ENCODE assay signal across 14 cellular contexts in genomic region chr1:39737546-39738169, GRCh38. TPM values are rescaled to one million over a fixed set of nuclear protein-coding genes. Genes with fewer than 3 reads are reported as not detected.
DNase-seq lines count a peak whose midpoint lies in the region; ATAC-seq and TF ChIP-seq lines count a peak whose summit lies in the region.
"Had no signal": no experiment of that assay in that cellular context is flagged by ENCODE, and none has a peak within 500 bp of the region (broad histone marks: within the 10 kb centered on the region; RNA-seq: fewer than 3 reads in every experiment).

No MANE protein-coding gene starts in this region.

- no peak overlapping the region for H3K4me3 Mint-ChIP-seq in activated CD4-positive, alpha-beta memory T cell treated with anti-CD3 and anti-CD28 coated beads, Interleukin-2, amount 10 ng/mL, durations not matched to agents 7 days and 5 days
- no peak overlapping the region for H3K4me3 Mint-ChIP-seq in activated CD4-positive, alpha-beta memory T cell treated with anti-CD3 and anti-CD28 coated beads for 36 hours
- H3K4me3 Mint-ChIP-seq in stimulated activated naive CD8-positive, alpha-beta T cell treated with anti-CD3 and anti-CD28 coated beads, Interleukin-15, amount 100 ng/mL, for 72 hours, result peak overlapping the region; percentile 34 to 56

- H3K9me3 Mint-ChIP-seq in activated CD4-positive, alpha-beta memory T cell treated with anti-CD3 and anti-CD28 coated beads, Interleukin-2, amount 10 ng/mL, durations not matched to agents 7 days and 5 days, result peaks cover 2% of the 10 kb centered on the region
- H3K9me3 Mint-ChIP-seq in activated CD4-positive, alpha-beta memory T cell treated with anti-CD3 and anti-CD28 coated beads for 36 hours, result no peaks in the 10 kb centered on the region
- H3K9me3 Mint-ChIP-seq in stimulated activated naive CD8-positive, alpha-beta T cell treated with anti-CD3 and anti-CD28 coated beads, Interleukin-15, amount 100 ng/mL, for 72 hours, result peaks cover 5 to 7% of the 10 kb centered on the region in 2 donors

- ATAC-seq in stimulated activated naive CD8-positive, alpha-beta T cell treated with anti-CD3 and anti-CD28 coated beads, Interleukin-15, amount 100 ng/mL, for 72 hours, result no peak
- ATAC-seq in upper lobe of right lung (no peak), HG02884 (IDR thresholded peaks at IDR 0.05; ENCODE audit: unreplicated experiment) (no peak)

- H3K4me3 ChIP-seq in SU-DHL-6 (ENCODE audit: insufficient read depth, low read length, poor library complexity, severe bottlenecking) (no peak overlapping the region), foreskin fibroblast (ENCODE audit: low read depth in 1 of 2, low read length in 2 of 2) (no peak overlapping the region), upper lobe of right lung (no peak overlapping the region)

- H3K27me3 ChIP-seq in SU-DHL-6 (ENCODE audit: low read length), result no peaks in the 10 kb centered on the region
- H3K27me3 ChIP-seq in upper lobe of right lung, result peaks cover 29% of the 10 kb centered on the region

- peaks cover 12% of the 10 kb centered on the region for H3K4me1 ChIP-seq in upper lobe of right lung

- no peaks in the 10 kb centered on the region for H3K9me2 ChIP-seq in SU-DHL-6 (replicated peaks; ENCODE audit: insufficient read depth, low read length)

- no peak overlapping the region for H3K9ac ChIP-seq in SU-DHL-6 (ENCODE audit: low read length)

- peak; percentile 32 for DNase-seq in activated CD4-positive, alpha-beta memory T cell treated with anti-CD3 and anti-CD28 coated beads, Interleukin-2, amount 10 ng/mL, durations not matched to agents 7 days and 5 days
- DNase-seq in activated CD4-positive, alpha-beta memory T cell treated with anti-CD3 and anti-CD28 coated beads for 36 hours, result no peak
- DNase-seq in foreskin fibroblast (peak; percentile 26 to 49), H4 (ENCODE audit: low spot score) (no peak), upper lobe of right lung (no peak)
- DNase-seq in stimulated activated naive CD8-positive, alpha-beta T cell treated with anti-CD3 and anti-CD28 coated beads, Interleukin-15, amount 100 ng/mL, for 72 hours, result no peak
- DNase-seq: activated B cell treated with CpG ODN at 0.5 μM for 24 hours; activated naive CD4-positive, alpha-beta T cell treated with anti-CD3 and anti-CD28 coated beads, Interleukin-2, amount 50 U/mL, for 16 hours; GF-D8; heart right ventricle; NCI-H226; small intestine had no signal

- H3F3A ChIP-seq in SU-DHL-6 (ENCODE audit: insufficient read depth), result 0 out of 2 replicates have a peak, but pooled peaks cover 3% of the 10 kb centered on the region

- peaks cover 7% of the 10 kb centered on the region; the same call in 1 of the 2 replicates for H3K36me3 ChIP-seq in SU-DHL-6 (ENCODE audit: low read length)
- peaks cover 23% of the 10 kb centered on the region for H3K36me3 ChIP-seq in upper lobe of right lung

- peak overlapping the region; percentile 54 for H2AFZ ChIP-seq in SU-DHL-6 (ENCODE audit: low read depth, low read length, severe bottlenecking)

- intact Hi-C loops in activated CD4-positive, alpha-beta memory T cell treated with anti-CD3 and anti-CD28 coated beads for 36 hours (cut with micrococcal nuclease), result loop anchor here (2.0 kb wide), 2 partner anchors 47 to 61 kb away; partner anchors contain the start of gene HPCAL4
- intact Hi-C loops in upper lobe of right lung (cut with DNase I), result no loop called here

- H4K20me1 ChIP-seq in SU-DHL-6 (ENCODE audit: low read depth, low read length), result no peaks in the 10 kb centered on the region

- TF ChIP-seq CTCF in SU-DHL-6 (IDR thresholded peaks at IDR 0.05; ENCODE audit: insufficient read depth, low read length, poor library complexity, severe bottlenecking), result no peak
- TF ChIP-seq CTCF in foreskin fibroblast (IDR thresholded peaks at IDR 0.05; ENCODE audit: low read depth, low read length), result no peak
- TF ChIP-seq CTCF in upper lobe of right lung (IDR thresholded peaks at IDR 0.05), result no peak

- H3K27ac ChIP-seq in SU-DHL-6 (ENCODE audit: low read depth, low read length) (no peak overlapping the region), upper lobe of right lung (no peak overlapping the region)

- no peak overlapping the region for H3K4me2 ChIP-seq in SU-DHL-6 (ENCODE audit: low read depth, low read length, poor library complexity, severe bottlenecking)

- H3K9me3 ChIP-seq in SU-DHL-6 (ENCODE audit: insufficient read depth, low read length) (no peaks in the 10 kb centered on the region), upper lobe of right lung (no peaks in the 10 kb centered on the region)
- H3K9me3 ChIP-seq: heart right ventricle had no signal

- POLR2A ChIA-PET in activated CD4-positive, alpha-beta memory T cell treated with anti-CD3 and anti-CD28 coated beads, Interleukin-2, amount 10 ng/mL, durations not matched to agents 7 days and 5 days (lab: Charles Lee), result interaction anchor here (0.9 to 2.3 kb wide), 5 partner anchors 10 to 302 kb away, joined by 3 to 19 read pairs (median 5); no protein-coding TSS in a partner anchor
- POLR2A ChIA-PET in activated CD4-positive, alpha-beta memory T cell treated with anti-CD3 and anti-CD28 coated beads for 36 hours (lab: Charles Lee), result no interaction called here

- H3K4me1 Mint-ChIP-seq in activated CD4-positive, alpha-beta memory T cell treated with anti-CD3 and anti-CD28 coated beads, Interleukin-2, amount 10 ng/mL, durations not matched to agents 7 days and 5 days, result peaks cover 43% of the 10 kb centered on the region
- H3K4me1 Mint-ChIP-seq in activated CD4-positive, alpha-beta memory T cell treated with anti-CD3 and anti-CD28 coated beads for 36 hours (ENCODE audit: low read depth), result peaks cover 34% of the 10 kb centered on the region
- peaks cover 60% of the 10 kb centered on the region for H3K4me1 Mint-ChIP-seq in stimulated activated naive CD8-positive, alpha-beta T cell treated with anti-CD3 and anti-CD28 coated beads, Interleukin-15, amount 100 ng/mL, for 72 hours

- H3K79me2 ChIP-seq in SU-DHL-6 (ENCODE audit: insufficient read depth, low read length), result peaks cover 16% of the 10 kb centered on the region

- H3K27ac Mint-ChIP-seq in activated CD4-positive, alpha-beta memory T cell treated with anti-CD3 and anti-CD28 coated beads, Interleukin-2, amount 10 ng/mL, durations not matched to agents 7 days and 5 days, result peak overlapping the region; percentile 44
- H3K27ac Mint-ChIP-seq in activated CD4-positive, alpha-beta memory T cell treated with anti-CD3 and anti-CD28 coated beads for 36 hours, result no peak overlapping the region
- peak overlapping the region in 1 of 2 donors; percentile 86 for H3K27ac Mint-ChIP-seq in stimulated activated naive CD8-positive, alpha-beta T cell treated with anti-CD3 and anti-CD28 coated beads, Interleukin-15, amount 100 ng/mL, for 72 hours

- CTCF ChIA-PET in activated CD4-positive, alpha-beta memory T cell treated with anti-CD3 and anti-CD28 coated beads, Interleukin-2, amount 10 ng/mL, durations not matched to agents 7 days and 5 days (lab: Charles Lee), result interaction anchor here (1.0 to 3.5 kb wide), 6 partner anchors 17 to 164 kb away, joined by 3 to 30 read pairs (median 4); no protein-coding TSS in a partner anchor
- CTCF ChIA-PET in activated CD4-positive, alpha-beta memory T cell treated with anti-CD3 and anti-CD28 coated beads for 36 hours (lab: Charles Lee), result interaction anchor here (2.1 to 2.3 kb wide), 3 partner anchors 62 to 131 kb away, joined by 6 to 21 read pairs (median 7); no protein-coding TSS in a partner anchor

- H3K27me3 Mint-ChIP-seq in activated CD4-positive, alpha-beta memory T cell treated with anti-CD3 and anti-CD28 coated beads, Interleukin-2, amount 10 ng/mL, durations not matched to agents 7 days and 5 days, result peaks cover 10% of the 10 kb centered on the region
- H3K27me3 Mint-ChIP-seq in activated CD4-positive, alpha-beta memory T cell treated with anti-CD3 and anti-CD28 coated beads for 36 hours, result peaks cover 17% of the 10 kb centered on the region
- H3K27me3 Mint-ChIP-seq in stimulated activated naive CD8-positive, alpha-beta T cell treated with anti-CD3 and anti-CD28 coated beads, Interleukin-15, amount 100 ng/mL, for 72 hours, result peaks cover 29% of the 10 kb centered on the region

- peaks cover 24% of the 10 kb centered on the region for H3K36me3 Mint-ChIP-seq in activated CD4-positive, alpha-beta memory T cell treated with anti-CD3 and anti-CD28 coated beads, Interleukin-2, amount 10 ng/mL, durations not matched to agents 7 days and 5 days (ENCODE audit: low read depth)
- H3K36me3 Mint-ChIP-seq in activated CD4-positive, alpha-beta memory T cell treated with anti-CD3 and anti-CD28 coated beads for 36 hours, result peaks cover 23% of the 10 kb centered on the region

RNA-seq across cellular contexts. Expression of gene PPIE, which starts 1.0 kb away (rescaled TPM):
- 10 to 100 TPM; 52.3 to 57.4 TPM for total RNA-seq in activated CD4-positive, alpha-beta memory T cell treated with anti-CD3 and anti-CD28 coated beads, Interleukin-2, amount 10 ng/mL, durations not matched to agents 7 days and 5 days
- 10 to 100 TPM; 64.1 to 68.7 TPM for total RNA-seq in activated CD4-positive, alpha-beta memory T cell treated with anti-CD3 and anti-CD28 coated beads for 36 hours
- total RNA-seq in H4 (2014; rRNA removed; shearing (Covaris generic)), result 43.7 and 49.4 TPM in 2 replicates
- total RNA-seq in upper lobe of right lung, result 36.5 TPM

RNA-seq across cellular contexts. Expression of gene OXCT2, which starts 33.5 kb away (rescaled TPM):
- total RNA-seq in activated CD4-positive, alpha-beta memory T cell treated with anti-CD3 and anti-CD28 coated beads, Interleukin-2, amount 10 ng/mL, durations not matched to agents 7 days and 5 days, result 1 to 10 TPM in 1 of 2 experiments, under 1 TPM in 1; 0.88 to 1.0 TPM
- total RNA-seq in activated CD4-positive, alpha-beta memory T cell treated with anti-CD3 and anti-CD28 coated beads for 36 hours, result 1 to 10 TPM; 1.2 to 1.9 TPM
- 0.35 TPM in 1 of 2 replicates, not detected in the other for total RNA-seq in H4 (2014; rRNA removed; shearing (Covaris generic))
- 0.43 TPM for total RNA-seq in upper lobe of right lung

RNA-seq across cellular contexts. Expression of gene HPCAL4, which starts 46.4 kb away (rescaled TPM):
- total RNA-seq in activated CD4-positive, alpha-beta memory T cell treated with anti-CD3 and anti-CD28 coated beads, Interleukin-2, amount 10 ng/mL, durations not matched to agents 7 days and 5 days, result 1 to 10 TPM; 2.4 to 2.6 TPM
- total RNA-seq in activated CD4-positive, alpha-beta memory T cell treated with anti-CD3 and anti-CD28 coated beads for 36 hours, result under 1 TPM; 0.43 to 0.61 TPM
- 0.46 and 0.74 TPM in 2 replicates for total RNA-seq in H4 (2014; rRNA removed; shearing (Covaris generic))
- total RNA-seq in upper lobe of right lung, result 0.09 TPM
- total RNA-seq: activated B cell treated with CpG ODN at 0.5 μM for 24 hours had no signal

RNA-seq across cellular contexts. Expression of gene BMP8B, which starts 51.0 kb away (rescaled TPM):
- total RNA-seq in activated CD4-positive, alpha-beta memory T cell treated with anti-CD3 and anti-CD28 coated beads, Interleukin-2, amount 10 ng/mL, durations not matched to agents 7 days and 5 days, result under 1 TPM; 0.60 to 0.65 TPM
- total RNA-seq in activated CD4-positive, alpha-beta memory T cell treated with anti-CD3 and anti-CD28 coated beads for 36 hours, result under 1 TPM; 0.53 to 0.55 TPM
- total RNA-seq in H4 (2014; rRNA removed; shearing (Covaris generic)), result 0.08 and 0.19 TPM in 2 replicates
- 2.7 TPM for total RNA-seq in upper lobe of right lung

Comparison
In these comparisons a context has a peak if more than half of its experiments do, and no peak if none do; other contexts are left out.
1. DNase-seq: peak in activated CD4-positive, alpha-beta memory T cell treated with anti-CD3 and anti-CD28 coated beads, Interleukin-2, amount 10 ng/mL, durations not matched to agents 7 days and 5 days (single experiment) and foreskin fibroblast (2 of 2); none in activated CD4-positive, alpha-beta memory T cell treated with anti-CD3 and anti-CD28 coated beads for 36 hours (single experiment), stimulated activated naive CD8-positive, alpha-beta T cell treated with anti-CD3 and anti-CD28 coated beads, Interleukin-15, amount 100 ng/mL, for 72 hours (0 of 2), H4 (single experiment) and upper lobe of right lung (single experiment).
2. H3K4me3 Mint-ChIP-seq: peak in stimulated activated naive CD8-positive, alpha-beta T cell treated with anti-CD3 and anti-CD28 coated beads, Interleukin-15, amount 100 ng/mL, for 72 hours (2 of 2); none in activated CD4-positive, alpha-beta memory T cell treated with anti-CD3 and anti-CD28 coated beads, Interleukin-2, amount 10 ng/mL, durations not matched to agents 7 days and 5 days (single experiment) and activated CD4-positive, alpha-beta memory T cell treated with anti-CD3 and anti-CD28 coated beads for 36 hours (single experiment).